26 cellular contexts compared by ENCODE assay signal in genomic region chr11:105269862-105270261, GRCh38.
"Had no signal": no experiment of that assay in that cellular context is flagged by ENCODE, and none has a peak within 500 bp of the region (broad histone marks: within the 10 kb centered on the region; RNA-seq: fewer than 3 reads in every experiment).

No MANE protein-coding gene starts in this region.

- H3K27me3 ChIP-seq: colonic mucosa, dorsolateral prefrontal cortex, esophagus muscularis mucosa, esophagus squamous epithelium, gastrocnemius medialis, gastroesophageal sphincter, heart left ventricle, heart right ventricle, hepatocyte had no signal

- H2AFZ ChIP-seq: hepatocyte had no signal

- H3K27me3 Mint-ChIP-seq: dendritic cell treated with granulocyte-macrophage colony-stimulating factor and Interleukin-4, amounts not matched to agents 40 ng/mL and 50 ng/mL, for 4 days had no signal

- H3K36me3 ChIP-seq: colonic mucosa, esophagus muscularis mucosa, esophagus squamous epithelium, gastrocnemius medialis, gastroesophageal sphincter, heart left ventricle, heart right ventricle had no signal

- H3K4me3 ChIP-seq: colonic mucosa, coronary artery, dorsolateral prefrontal cortex, esophagus muscularis mucosa, esophagus squamous epithelium, gastrocnemius medialis, gastroesophageal sphincter, heart left ventricle, heart right ventricle, hepatocyte had no signal

- H3K27ac ChIP-seq: colonic mucosa, coronary artery, dorsolateral prefrontal cortex, epithelial cell of prostate, esophagus muscularis mucosa, esophagus squamous epithelium, foreskin keratinocyte, gastrocnemius medialis, gastroesophageal sphincter, heart left ventricle, heart right ventricle, hepatocyte had no signal

- H3K4me1 ChIP-seq: colonic mucosa, esophagus muscularis mucosa, esophagus squamous epithelium, foreskin keratinocyte, gastrocnemius medialis, gastroesophageal sphincter, heart right ventricle had no signal

- ATAC-seq: effector memory CD8-positive, alpha-beta T cell; esophagus mucosa; foreskin keratinocyte; gastrocnemius medialis; gastroesophageal sphincter; heart left ventricle; heart right ventricle had no signal

- H3K4me3 Mint-ChIP-seq: dendritic cell treated with granulocyte-macrophage colony-stimulating factor and Interleukin-4, amounts not matched to agents 40 ng/mL and 50 ng/mL, for 4 days; effector memory CD8-positive, alpha-beta T cell; endodermal cell had no signal

- H3K9me3 Mint-ChIP-seq: effector memory CD8-positive, alpha-beta T cell; endodermal cell had no signal

- H3K79me2 ChIP-seq: hepatocyte had no signal

- DNase-seq: colonic mucosa; cortex of kidney; dermis blood vessel endothelial cell; dorsolateral prefrontal cortex; effector CD4-positive, alpha-beta T cell; effector CD8-positive, alpha-beta T cell; effector memory CD4-positive, alpha-beta T cell; effector memory CD8-positive, alpha-beta T cell; endodermal cell; erythroblast; esophagus squamous epithelium; foreskin fibroblast; foreskin keratinocyte; foreskin melanocyte; gastrocnemius medialis; glutamatergic neuron; head of caudate nucleus; heart left ventricle; heart right ventricle had no signal

- H3K4me2 ChIP-seq: hepatocyte had no signal

- H3K27ac Mint-ChIP-seq: dendritic cell treated with granulocyte-macrophage colony-stimulating factor and Interleukin-4, amounts not matched to agents 40 ng/mL and 50 ng/mL, for 4 days; effector memory CD8-positive, alpha-beta T cell; endodermal cell had no signal

- H3K9me3 ChIP-seq: colonic mucosa, esophagus muscularis mucosa, esophagus squamous epithelium, gastrocnemius medialis, gastroesophageal sphincter had no signal
